9 cellular contexts compared by ENCODE assay signal in genomic region chr6:108168980-108169800, GRCh38. TPM values are rescaled to one million over a fixed set of nuclear protein-coding genes. Genes with fewer than 3 reads are reported as not detected.
DNase-seq lines count a peak whose midpoint lies in the region; ATAC-seq, FAIRE-seq and TF ChIP-seq lines count a peak whose summit lies in the region.
"Had no signal": no experiment of that assay in that cellular context is flagged by ENCODE, and none has a peak within 500 bp of the region (broad histone marks: within the 10 kb centered on the region; RNA-seq: fewer than 3 reads in every experiment).

No MANE protein-coding gene starts in this region.

- DNase-seq in activated naive CD4-positive, alpha-beta T cell treated with Interleukin-2 at 50 U/mL for 16 hours, result peak; percentile 25
- DNase-seq in activated naive CD4-positive, alpha-beta T cell (lab: John Stamatoyannopoulos, UW), result no peak
- peak in 1 of 2 donors; percentile 33 for DNase-seq in activated naive CD4-positive, alpha-beta T cell treated with anti-CD3 and anti-CD28 coated beads, Interleukin-2, amount 50 U/mL, for 72 hours (ENCODE audit: low spot score in 2 of 2)
- DNase-seq in HepG2 (ENCODE audit: low spot score) (no peak), suprapubic skin (ENCODE audit: low spot score in 2 of 2) (no peak), OCI-LY7 (ENCODE audit: low spot score) (no peak), D341Med (ENCODE audit: low spot score) (no peak), midbrain (lab: John Stamatoyannopoulos, UW) (no peak)
- DNase-seq: IMR-90 had no signal

- H3K9ac ChIP-seq in HepG2 (ENCODE audit: insufficient read depth, low read depth, low read length), result no peak overlapping the region

- no peaks in the 10 kb centered on the region for H3K9me3 ChIP-seq in HepG2 (ENCODE audit: low read length)
- H3K9me3 ChIP-seq in suprapubic skin, result no peaks in the 10 kb centered on the region
- H3K9me3 ChIP-seq in OCI-LY7 (ENCODE audit: low read length), result no peaks in the 10 kb centered on the region

- no peak overlapping the region for H3K27ac Mint-ChIP-seq in activated naive CD4-positive, alpha-beta T cell treated with anti-CD3 and anti-CD28 coated beads, Interleukin-2, amount 50 U/mL, for 72 hours

- in situ Hi-C loops in HepG2 (cut with HindIII; ENCODE audit: extremely low pct_ligation_motif_present, low pct_unique_long_range_greater_than_20kb), result no loop called here

- peaks cover 19% of the 10 kb centered on the region for H3K4me1 ChIP-seq in HepG2 (ENCODE audit: insufficient read depth, low read length)
- H3K4me1 ChIP-seq in suprapubic skin, result peaks cover 65% of the 10 kb centered on the region
- no peaks in the 10 kb centered on the region for H3K4me1 ChIP-seq in OCI-LY7 (ENCODE audit: insufficient read depth, low read length, poor library complexity, severe bottlenecking)

- WGBS in HepG2 (ENCODE audit: low lambda C conversion rate), result 60% methylated on average over 16 of the region's 44 CpGs
- 5% methylated on average over 29 of the region's 44 CpGs for WGBS in suprapubic skin

- no peak overlapping the region for H3K27ac ChIP-seq in HepG2 (ENCODE audit: extremely low read length, insufficient read depth, low read length)
- H3K27ac ChIP-seq in suprapubic skin, result no peak overlapping the region
- H3K27ac ChIP-seq in OCI-LY7 (ENCODE audit: low read depth, low read length, poor library complexity, severe bottlenecking), result no peak overlapping the region

- H3K36me3 ChIP-seq in HepG2 (replicated peaks in 1 of 2; ENCODE audit: control insufficient read depth in 1 of 2, insufficient read depth in 2 of 2, low read length in 2 of 2), result no peaks in the 10 kb centered on the region
- H3K36me3 ChIP-seq in suprapubic skin, result no peaks in the 10 kb centered on the region
- no peaks in the 10 kb centered on the region for H3K36me3 ChIP-seq in OCI-LY7 (ENCODE audit: insufficient read depth, low read length)

- H2AFZ ChIP-seq in HepG2 (ENCODE audit: low read length) (no peak overlapping the region), OCI-LY7 (ENCODE audit: low read length) (no peak overlapping the region)

- POLR2A ChIA-PET in HepG2 (lab: Yijun Ruan, JAX), result interaction anchor here (0.9 kb wide), 1 partner anchor 31 kb away, joined by 3 read pairs; no protein-coding TSS in a partner anchor
- POLR2A ChIA-PET in OCI-LY7 (lab: Charles Lee), result interaction anchor here (0.6 kb wide), 1 partner anchor 39 kb away, joined by 3 read pairs; no protein-coding TSS in a partner anchor

- TF ChIP-seq POLR2A in HepG2 (IDR thresholded peaks at IDR 0.05; ENCODE audit: insufficient read depth in 1 of 2, low read depth in 2 of 2, low read length in 2 of 2) (no peak), suprapubic skin (IDR thresholded peaks at IDR 0.05) (no peak)

- H4K20me1 ChIP-seq in HepG2 (ENCODE audit: insufficient read depth, low read length) (no peaks in the 10 kb centered on the region), OCI-LY7 (ENCODE audit: insufficient read depth, low read length) (no peaks in the 10 kb centered on the region)

- TF ChIP-seq EP300 in HepG2 (IDR thresholded peaks at IDR 0.05; ENCODE audit: low read depth in 2 of 2, low read length in 2 of 2) (no peak), HepG2 (CRISPR knock-in tag; IDR thresholded peaks at IDR 0.05; ENCODE audit: borderline replicate concordance) (no peak), suprapubic skin (IDR thresholded peaks at IDR 0.05) (no peak)

- CTCF ChIA-PET in HepG2 (lab: Yijun Ruan, JAX; ENCODE audit: low intra/inter-chr PET ratio, low total read pairs), result no interaction called here
- CTCF ChIA-PET in OCI-LY7 (lab: Charles Lee; ENCODE audit: unreplicated experiment), result no interaction called here

- TF ChIP-seq CTCF in HepG2 (CRISPR knock-in tag; IDR thresholded peaks at IDR 0.05) (no peak), suprapubic skin (IDR thresholded peaks at IDR 0.05) (no peak), OCI-LY7 (conservative IDR thresholded peaks at IDR 0.05; ENCODE audit: low read length) (no peak)

- H3K27me3 ChIP-seq in HepG2 (ENCODE audit: control insufficient read depth in 1 of 2, insufficient read depth in 2 of 2, low read length in 2 of 2) (peaks cover 3 to 53% of the 10 kb centered on the region in 2 experiments), suprapubic skin (peaks cover 99% of the 10 kb centered on the region)

- H3K4me3 ChIP-seq in HepG2 (replicated peaks in 1 of 3; ENCODE audit: insufficient read depth in 1 of 3, low read depth in 2 of 3, low read length in 3 of 3) (peak overlapping the region in 1 of 3 experiments; percentile 49; a peak in 1 of 6 replicates), suprapubic skin (peak overlapping the region; percentile 38), OCI-LY7 (ENCODE audit: low read depth, low read length, poor library complexity, severe bottlenecking) (no peak overlapping the region)

- FAIRE-seq in HepG2 (lab: Jason Lieb, UNC), result no peak

- H3K9me2 ChIP-seq in OCI-LY7 (ENCODE audit: insufficient read depth, low read length), result no peaks in the 10 kb centered on the region

- H3K4me2 ChIP-seq in HepG2 (ENCODE audit: low read depth, low read length) (no peak overlapping the region; the same call in 1 of the 2 replicates), OCI-LY7 (ENCODE audit: low read length) (no peak overlapping the region)

- TF ChIP-seq RAD21 in HepG2 (CRISPR knock-in tag; IDR thresholded peaks at IDR 0.05), result no peak

- peaks cover 0 to 9% of the 10 kb centered on the region in 2 donors for H3K36me3 Mint-ChIP-seq in activated naive CD4-positive, alpha-beta T cell treated with anti-CD3 and anti-CD28 coated beads, Interleukin-2, amount 50 U/mL, for 72 hours

- peak; percentile 26 to 43 for ATAC-seq in activated naive CD4-positive, alpha-beta T cell treated with anti-CD3 and anti-CD28 coated beads, Interleukin-2, amount 50 U/mL, for 72 hours
- ATAC-seq in HepG2, result peak; percentile 62

- no peaks in the 10 kb centered on the region for H3K79me2 ChIP-seq in HepG2 (ENCODE audit: insufficient read depth, low read length)
- H3K79me2 ChIP-seq in OCI-LY7 (ENCODE audit: insufficient read depth, low read depth, low read length), result no peaks in the 10 kb centered on the region

- BruUV-seq in HepG2 (replicated peaks; lab: Mats Ljungman, UMichigan) (no TSS peak), OCI-LY7 (replicated peaks; lab: Mats Ljungman, UMichigan) (no TSS peak)

- intact Hi-C loops in HepG2 (cut with micrococcal nuclease; ENCODE audit: unreplicated experiment), result no loop called here
- intact Hi-C loops in OCI-LY7 (cut with micrococcal nuclease; ENCODE audit: unreplicated experiment), result no loop called here

- no peaks in the 10 kb centered on the region for H3K9me3 Mint-ChIP-seq in activated naive CD4-positive, alpha-beta T cell treated with anti-CD3 and anti-CD28 coated beads, Interleukin-2, amount 50 U/mL, for 72 hours

TF ChIP-seq in HepG2, 621 proteins besides CTCF, POLR2A, EP300 and RAD21 (continues in another document):
- TF ChIP-seq ZIK1 (CRISPR knock-in tag; IDR thresholded peaks at IDR 0.05; ENCODE audit: borderline replicate concordance, low read depth), result no peak
- no peak for TF ChIP-seq CC2D1A (CRISPR knock-in tag; IDR thresholded peaks at IDR 0.05)
- no peak for TF ChIP-seq ZNF576 (CRISPR knock-in tag; IDR thresholded peaks at IDR 0.05)
- TF ChIP-seq ZFP36L1 (CRISPR knock-in tag; IDR thresholded peaks at IDR 0.05), result no peak
- TF ChIP-seq ZNF605 (CRISPR knock-in tag; IDR thresholded peaks at IDR 0.05), result no peak
- TF ChIP-seq TRIM22 (IDR thresholded peaks at IDR 0.05), result no peak
- TF ChIP-seq GATAD1 (CRISPR knock-in tag; IDR thresholded peaks at IDR 0.05), result no peak
- TF ChIP-seq ZBTB21 (CRISPR knock-in tag; IDR thresholded peaks at IDR 0.05), result no peak
- no peak for TF ChIP-seq BRD4 (CRISPR knock-in tag; IDR thresholded peaks at IDR 0.05)

RNA-seq across cellular contexts. Expression of gene NR2E1, which starts 3.4 kb away (rescaled TPM):
- not detected for total RNA-seq in activated naive CD4-positive, alpha-beta T cell treated with anti-CD3 and anti-CD28 coated beads, Interleukin-2, amount 50 U/mL, for 72 hours
- total RNA-seq in HepG2 (2016; rRNA removed; fragmentation: Illumina TruSeq; extraction: Trizol), result not detected in 2 replicates
- not detected in 2 replicates for total RNA-seq in HepG2 (2016; cell fraction: cytosol; rRNA removed; fragmentation: Illumina TruSeq; extraction: Trizol; ENCODE audit: low read depth)
- total RNA-seq in HepG2 (2016; cell fraction: insoluble cytoplasmic fraction; rRNA removed; fragmentation: Illumina TruSeq; extraction: Trizol), result not detected in 2 replicates
- total RNA-seq in HepG2 (2016; cell fraction: membrane; rRNA removed; fragmentation: Illumina TruSeq; extraction: Trizol), result not detected in 2 replicates
- not detected in 2 replicates for total RNA-seq in HepG2 (2016; cell fraction: nucleus; rRNA removed; fragmentation: Illumina TruSeq; extraction: Trizol)
- polyA plus RNA-seq in HepG2 (2011; rRNA removed), result not detected in 2 replicates
- not detected in 2 replicates for polyA plus RNA-seq in HepG2 (2011; cell fraction: cytosol; rRNA removed)
- polyA plus RNA-seq in HepG2 (2011; cell fraction: nucleus; rRNA removed), result not detected in 2 replicates
- not detected in 2 replicates for polyA plus RNA-seq in HepG2 (2012)
- polyA plus RNA-seq in HepG2 (2016; cell fraction: cytosol; fragmentation: Illumina TruSeq; extraction: Trizol; ENCODE audit: low read depth), result not detected in 2 replicates
- polyA plus RNA-seq in HepG2 (2016; cell fraction: insoluble cytoplasmic fraction; fragmentation: Illumina TruSeq; extraction: Trizol; ENCODE audit: low read depth), result not detected in 2 replicates
- not detected in 2 replicates for polyA plus RNA-seq in HepG2 (2016; cell fraction: membrane; fragmentation: Illumina TruSeq; extraction: Trizol; ENCODE audit: low read depth)
- not detected in 2 replicates for polyA plus RNA-seq in HepG2 (2016; cell fraction: nucleus; fragmentation: Illumina TruSeq; extraction: Trizol; ENCODE audit: insufficient read depth, low read depth)
- polyA minus RNA-seq in HepG2 (2011; rRNA and poly(A)+ RNA removed; ENCODE audit: low replicate concordance), result not detected in 2 replicates
- not detected in 2 replicates for polyA minus RNA-seq in HepG2 (2011; cell fraction: cytosol; rRNA and poly(A)+ RNA removed)
- polyA minus RNA-seq in HepG2 (2011; cell fraction: nucleus; rRNA and poly(A)+ RNA removed), result not detected in 2 replicates
- under 1 TPM in 1 of 4 donors, not detected in 3; 0.38 TPM for total RNA-seq in suprapubic skin
- not detected in 2 replicates for total RNA-seq in OCI-LY7 (2014; rRNA removed; shearing (Covaris generic))
- total RNA-seq in OCI-LY7 (2022), result not detected in 2 replicates
- total RNA-seq: IMR-90 had no signal
- polyA plus RNA-seq: IMR-90 had no signal
